In genomic region chr16:88618182-88618955, GRCh38 we compare ENCODE assay signal across 18 cellular contexts. TPM values are rescaled to one million over a fixed set of nuclear protein-coding genes. Genes with fewer than 3 reads are reported as not detected.
A peak's percentile ranks its signal among the peaks of the same experiment; 100 is the strongest.
DNase-seq lines count a peak whose midpoint lies in the region; ATAC-seq and TF ChIP-seq lines count a peak whose summit lies in the region.
"Had no signal": no experiment of that assay in that cellular context is flagged by ENCODE, and none has a peak within 500 bp of the region (broad histone marks: within the 10 kb centered on the region; RNA-seq: fewer than 3 reads in every experiment).

No MANE protein-coding gene starts in this region.

- ATAC-seq in left lobe of liver = peak; percentile 76
- no peak for ATAC-seq in GM19463 (IDR thresholded peaks at IDR 0.05; ENCODE audit: unreplicated experiment)
- no peak for ATAC-seq in HG03520 (IDR thresholded peaks at IDR 0.05; ENCODE audit: unreplicated experiment)
- ATAC-seq: HCT116 had no signal

- peaks cover 22% of the 10 kb centered on the region for H3K36me3 ChIP-seq in A673 (ENCODE audit: insufficient read depth, low read length, poor library complexity, severe bottlenecking)
- H3K36me3 ChIP-seq in tibial artery = peaks cover 30 to 78% (median 39%) of the 10 kb centered on the region in 3 donors
- H3K36me3 ChIP-seq: ovary had no signal

- H3K27me3 ChIP-seq in A673 (replicated peaks; ENCODE audit: insufficient read depth, low read depth, low read length, poor library complexity) (no peaks in the 10 kb centered on the region), tibial artery (no peaks in the 10 kb centered on the region)
- H3K27me3 ChIP-seq: adrenal gland, ovary, upper lobe of left lung had no signal

- POLR2A ChIA-PET in A673 (lab: Charles Lee; ENCODE audit: low non-redundant PET) = no interaction called here

- in situ Hi-C loops in GM13977 (cut with MboI; ENCODE audit: low pct_unique_long_range_greater_than_20kb, low sequenced_read_pairs, unreplicated experiment) = no loop called here

- H3K4me3 ChIP-seq in A673 (ENCODE audit: low read depth, low read length, poor library complexity, severe bottlenecking) (no peak overlapping the region), tibial artery (no peak overlapping the region), coronary artery (no peak overlapping the region)
- H3K4me3 ChIP-seq: adrenal gland, ovary, upper lobe of left lung had no signal

- BruUV-seq in A673 (replicated peaks; lab: Mats Ljungman, UMichigan) = no TSS peak

- H3K27ac ChIP-seq in A673 (ENCODE audit: low read depth, low read length, poor library complexity, severe bottlenecking) = peak overlapping the region; percentile 47
- H3K27ac ChIP-seq in tibial artery = no peak overlapping the region
- no peak overlapping the region for H3K27ac ChIP-seq in coronary artery
- H3K27ac ChIP-seq: adrenal gland, ovary had no signal

- TF ChIP-seq CTCF in A673 (conservative IDR thresholded peaks at IDR 0.05; ENCODE audit: low read depth, low read length) (no peak), GM13977 (IDR thresholded peaks at IDR 0.05; ENCODE audit: extremely low read depth, insufficient read depth, missing control alignments) (no peak), tibial artery (IDR thresholded peaks at IDR 0.05) (no peak), coronary artery (IDR thresholded peaks at IDR 0.05) (no peak)

- CTCF ChIA-PET in A673 (lab: Charles Lee) = no interaction called here

- H3K9me3 ChIP-seq in A673 (ENCODE audit: low read depth, low read length, poor library complexity, severe bottlenecking) = no peaks in the 10 kb centered on the region
- H3K9me3 ChIP-seq in tibial artery = no peaks in the 10 kb centered on the region
- H3K9me3 ChIP-seq: adrenal gland, ovary, upper lobe of left lung had no signal

- DNase-seq in A673 (ENCODE audit: low spot score) (no peak), GM13977 (ENCODE audit: low spot score) (peak; percentile 32), amniotic epithelial cell (ENCODE audit: low read depth) (peak; percentile 19), left lobe of liver (ENCODE audit: low spot score) (peak; percentile 86), tibial artery (no peak), coronary artery (ENCODE audit: low spot score) (no peak)
- DNase-seq: activated CD8-positive, alpha-beta memory T cell treated with anti-CD3 and anti-CD28 coated beads, Interleukin-2, amount 50 U/mL, for 4 hours; adrenal gland; AML-193; DMS79; MV-4-11; NCI-H2171 treated with DMSO at 0.1 percent for 48 hours; NK-92 treated with Interleukin-12 subunit alpha and Interleukin-12 subunit beta, amount 100 ng/mL, for 24 hours; ovary had no signal

- no peaks in the 10 kb centered on the region for H3K4me1 ChIP-seq in A673 (ENCODE audit: insufficient read depth, low read length, poor library complexity, severe bottlenecking)
- H3K4me1 ChIP-seq in tibial artery = peaks cover 0 to 10% (median 0%) of the 10 kb centered on the region in 4 donors

- intact Hi-C loops in A673 (cut with micrococcal nuclease; ENCODE audit: unreplicated experiment) (no loop called here), tibial artery (cut with DNase I; ENCODE audit: low total_unique reads) (no loop called here)

RNA-seq across cellular contexts. Expression of gene IL17C, which starts 20.0 kb away (rescaled TPM):
- 0.28 TPM in 1 of 2 replicates, not detected in the other for total RNA-seq in A673 (2021)
- total RNA-seq in left lobe of liver = not detected
- total RNA-seq: adrenal gland, ovary had no signal

RNA-seq across cellular contexts. Expression of gene CYBA, which starts 32.5 kb away (rescaled TPM):
- total RNA-seq in A673 (2021) (44.7 and 53.6 TPM in 2 replicates), left lobe of liver (32.5 TPM)

RNA-seq across cellular contexts. Expression of gene MVD, which starts 44.5 kb away (rescaled TPM):
- total RNA-seq in A673 (2021) = 127 and 131 TPM in 2 replicates
- 16.2 TPM for total RNA-seq in left lobe of liver

RNA-seq across cellular contexts. Expression of gene ZC3H18, which starts 48.2 kb away (rescaled TPM):
- total RNA-seq in A673 (2021) (75.9 and 83.4 TPM in 2 replicates), left lobe of liver (18.1 TPM)

Comparison
In these comparisons a context has a peak if more than half of its experiments do, and no peak if none do; other contexts are left out.
1. DNase-seq: peak in GM13977 (single experiment), amniotic epithelial cell (single experiment) and left lobe of liver (single experiment); none in A673 (single experiment), tibial artery (0 of 2) and coronary artery (single experiment).